8 cellular contexts compared by ENCODE assay signal in genomic region chr21:34201441-34201838, GRCh38.
DNase-seq lines count a peak whose midpoint lies in the region; ATAC-seq and TF ChIP-seq lines count a peak whose summit lies in the region.

No MANE protein-coding gene starts in this region.

- no peak for DNase-seq in AG09309 (ENCODE audit: low read depth)
- no peak for DNase-seq in MG63
- peak; percentile 56 for DNase-seq in ecto neural progenitor cell (ENCODE audit: low spot score)
- no peak for DNase-seq in NCI-H526 (lab: John Stamatoyannopoulos, UW)
- DNase-seq in DMS153 (lab: John Stamatoyannopoulos, UW) = no peak

- no peaks in the 10 kb centered on the region for H3K9me3 Mint-ChIP-seq in nephron

- H3K4me1 Mint-ChIP-seq in nephron = peaks cover 66% of the 10 kb centered on the region

- peak overlapping the region; percentile 80 to 85 (median 84) for H3K4me3 Mint-ChIP-seq in nephron

- H3K36me3 ChIP-seq in MG63 = no peaks in the 10 kb centered on the region

- H3K36me3 Mint-ChIP-seq in nephron (ENCODE audit: low read depth) = peaks cover 6% of the 10 kb centered on the region

- H3K27ac Mint-ChIP-seq in nephron = peak overlapping the region; percentile 97 to 100 (median 99)

- H3K27me3 Mint-ChIP-seq in nephron (ENCODE audit: low read depth) = peaks cover 11% of the 10 kb centered on the region

- peak overlapping the region; percentile 42 for H3K4me3 ChIP-seq in AG09309 (ENCODE audit: control insufficient read depth, low read depth, low read length)
- peak overlapping the region; percentile 33 for H3K4me3 ChIP-seq in MG63

- H3K27me3 ChIP-seq in MG63 = no peaks in the 10 kb centered on the region

- no peak for TF ChIP-seq CTCF in AG09309 (IDR thresholded peaks at IDR 0.05; ENCODE audit: control insufficient read depth, insufficient read depth, low read depth, low read length, missing control alignments)
- no peak for TF ChIP-seq CTCF in nephron (IDR thresholded peaks at IDR 0.05; ENCODE audit: unreplicated experiment in 3 of 3)

- H3K9me3 ChIP-seq in MG63 = no peaks in the 10 kb centered on the region

- ATAC-seq in HG03354 (IDR thresholded peaks at IDR 0.05; ENCODE audit: poor library complexity, severe bottlenecking, unreplicated experiment) = no peak
- no peak for ATAC-seq in HG03521 (IDR thresholded peaks at IDR 0.05; ENCODE audit: unreplicated experiment)
